21 cellular contexts compared by ENCODE assay signal in genomic region chr5:159549046-159549445, GRCh38.
"Had no signal": no experiment of that assay in that cellular context is flagged by ENCODE, and none has a peak within 500 bp of the region (broad histone marks: within the 10 kb centered on the region; RNA-seq: fewer than 3 reads in every experiment).

No MANE protein-coding gene starts in this region.

- H3K27me3 ChIP-seq: ovary, spleen, suprapubic skin, tibial artery, upper lobe of right lung had no signal

- H3K9me3 ChIP-seq: ovary, suprapubic skin, thoracic aorta, tibial artery, upper lobe of right lung had no signal

- ATAC-seq: naive thymus-derived CD4-positive, alpha-beta T cell; natural killer cell treated with Interleukin-12 subunit alpha and Interleukin-12 subunit beta and Interleukin-15 and Interleukin-18, amount 100 ng/mL, for 72 hours; right cardiac atrium; sciatic nerve; stimulated activated effector memory CD8-positive, alpha-beta T cell treated with anti-CD3 and anti-CD28 coated beads, Interleukin-12 subunit alpha, Interleukin-12 subunit beta, amount 100 ng/mL, for 72 hours; upper lobe of right lung had no signal

- H3K4me3 ChIP-seq: left ventricle myocardium inferior, lung, ovary, spleen, suprapubic skin, thoracic aorta, tibial artery, upper lobe of right lung had no signal

- H3K4me1 ChIP-seq: left ventricle myocardium inferior, upper lobe of right lung had no signal

- H3K36me3 ChIP-seq: left ventricle myocardium inferior, ovary, spleen, suprapubic skin, thoracic aorta, tibial artery, upper lobe of right lung had no signal

- H3K27ac ChIP-seq: left ventricle myocardium inferior, ovary, suprapubic skin, thoracic aorta, tibial artery, upper lobe of right lung had no signal

- DNase-seq: hippocampal formation; kidney; left ventricle myocardium inferior; mesendoderm; naive thymus-derived CD4-positive, alpha-beta T cell; ovary; retina; right cardiac atrium; small intestine; spleen; stimulated activated CD4-positive, alpha-beta T cell treated with anti-CD3 and anti-CD28 coated beads, Interleukin-4, amount 100 ng/mL, for 24 hours; stimulated activated naive CD4-positive, alpha-beta T cell; tibial artery; trophoblast cell; upper lobe of right lung had no signal
